17 cellular contexts compared by ENCODE assay signal in the genomic region with DNA sequence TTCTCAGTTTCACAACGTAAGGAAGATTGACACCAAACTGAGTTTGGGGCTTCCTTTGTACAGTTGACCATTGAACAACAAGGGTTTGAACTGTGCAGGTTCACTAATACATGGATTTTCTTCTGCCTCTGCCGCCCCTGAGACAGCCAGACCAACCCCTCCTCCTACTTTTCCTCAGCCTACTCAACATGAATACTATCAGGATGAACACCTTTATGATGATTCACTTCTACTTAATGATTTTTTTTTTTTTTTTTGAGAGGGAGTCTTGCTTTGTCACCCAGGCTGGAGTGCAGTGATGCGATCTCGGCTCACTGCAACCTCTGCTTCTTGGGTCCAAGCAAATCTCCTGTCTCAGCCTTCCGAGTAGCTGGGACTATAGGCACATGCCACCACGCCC. TPM values are rescaled to one million over a fixed set of nuclear protein-coding genes. Genes with fewer than 3 reads are reported as not detected.
DNase-seq lines count a peak whose midpoint lies in the region; ATAC-seq, FAIRE-seq and TF ChIP-seq lines count a peak whose summit lies in the region.
"Had no signal": no experiment of that assay in that cellular context is flagged by ENCODE, and none has a peak within 500 bp of the region (broad histone marks: within the 10 kb centered on the region; RNA-seq: fewer than 3 reads in every experiment).

No MANE protein-coding gene starts in this region.

- FAIRE-seq in A549 (lab: Jason Lieb, UNC), result no peak
- FAIRE-seq: GM12891, H1, pancreas had no signal

- H3K9me3 ChIP-seq in A549, result no peaks in the 10 kb centered on the region
- H3K9me3 ChIP-seq in CD4-positive, alpha-beta T cell (ENCODE audit: control insufficient read depth, low read length), result no peaks in the 10 kb centered on the region
- H3K9me3 ChIP-seq: lower lobe of right lung, pancreas, testis had no signal

- POLR2A ChIA-PET in A549 (lab: Yijun Ruan, JAX) (interaction anchor here (2.6 kb wide), 1 partner anchor 15 kb away, joined by 9 read pairs; a partner anchor contains a TSS), T-cell (lab: Charles Lee) (interaction anchor here (0.6 to 0.7 kb wide), 4 partner anchors 13 to 557 kb away, joined by 3 to 6 read pairs (median 4); a partner anchor contains a TSS)
- POLR2A ChIA-PET in CD4-positive, alpha-beta T cell (lab: Charles Lee), result interaction anchor here (1.4 to 5.5 kb wide), 3 partner anchors 14 to 36 kb away, joined by 5 to 32 read pairs (median 8); a partner anchor contains a TSS

- WGBS in A549 (ENCODE audit: missing lambda C conversion rate), result 91% methylated on average over 6 of the region's 6 CpGs

- DNase-seq in A549 (ENCODE audit: low read depth in 1 of 2, low spot score in 1 of 2) (no peak), T-cell (no peak), NOMO-1 treated with DMSO at 0.1 percent for 48 hours (lab: John Stamatoyannopoulos, UW; ENCODE audit: unreplicated experiment) (no peak), dedifferentiated amniotic fluid mesenchymal stem cell (ENCODE audit: extremely low spot score) (no peak), EL (no peak)
- DNase-seq in CD4-positive, alpha-beta T cell, result no peak
- DNase-seq: activated gamma-delta T cell, AML-193, GDM1, KBM-7, lower lobe of right lung, NCI-H1048, pancreas, testis had no signal

- H3K4me1 Mint-ChIP-seq in CD4-positive, alpha-beta T cell (ENCODE audit: low read depth), result peaks cover 46% of the 10 kb centered on the region
- peaks cover 39 to 47% (median 42%) of the 10 kb centered on the region in 3 donors for H3K4me1 Mint-ChIP-seq in T-cell

- TF ChIP-seq RAD21 in A549 (conservative IDR thresholded peaks at IDR 0.05 in 1 of 2, IDR thresholded peaks at IDR 0.05 in 1 of 2), result no peak

- H3K9me3 Mint-ChIP-seq in CD4-positive, alpha-beta T cell, result no peaks in the 10 kb centered on the region
- H3K9me3 Mint-ChIP-seq in T-cell, result no peaks in the 10 kb centered on the region

- TF ChIP-seq POLR2A in A549 (IDR thresholded peaks at IDR 0.05; ENCODE audit: low read length), result no peak

- ATAC-seq in A549, result peak; percentile 9 to 20; a peak in 1 of 6 replicates
- ATAC-seq in CD4-positive, alpha-beta T cell (ENCODE audit: poor library complexity), result no peak
- no peak for ATAC-seq in T-cell (replicated peaks in 1 of 4)
- ATAC-seq in esophagus mucosa, result peak; percentile 12
- ATAC-seq: lower lobe of right lung, pancreas had no signal

- H3K4me2 ChIP-seq in A549, result no peak overlapping the region

- H3K4me1 ChIP-seq in A549, result no peaks in the 10 kb centered on the region
- H3K4me1 ChIP-seq: lower lobe of right lung, pancreas, testis had no signal

- H3K27me3 ChIP-seq in CD4-positive, alpha-beta T cell (ENCODE audit: control insufficient read depth, insufficient read depth, low read length), result no peaks in the 10 kb centered on the region
- H3K27me3 ChIP-seq: pancreas, testis had no signal

- intact Hi-C loops in CD4-positive, alpha-beta T cell (cut with DNase I, micrococcal nuclease), result no loop called here

- no peak overlapping the region for H3K4me3 ChIP-seq in A549
- H3K4me3 ChIP-seq: lower lobe of right lung, pancreas, testis had no signal

- TF ChIP-seq CTCF in A549 (IDR thresholded peaks at IDR 0.05), result no peak
- TF ChIP-seq CTCF in CD4-positive, alpha-beta T cell (IDR thresholded peaks at IDR 0.05), result no peak

- H3K27ac ChIP-seq in A549, result no peak overlapping the region
- H3K27ac ChIP-seq in CD4-positive, alpha-beta T cell (ENCODE audit: low read depth, low read length), result no peak overlapping the region
- H3K27ac ChIP-seq: lower lobe of right lung, pancreas, testis had no signal

- H3K27me3 Mint-ChIP-seq in CD4-positive, alpha-beta T cell, result no peaks in the 10 kb centered on the region
- H3K27me3 Mint-ChIP-seq in T-cell, result no peaks in the 10 kb centered on the region

- H3K4me3 Mint-ChIP-seq in CD4-positive, alpha-beta T cell, result peak overlapping the region; percentile 15
- H3K4me3 Mint-ChIP-seq in T-cell, result no peak overlapping the region

- peaks cover 81% of the 10 kb centered on the region for H3K36me3 Mint-ChIP-seq in CD4-positive, alpha-beta T cell (ENCODE audit: low read depth)
- H3K36me3 Mint-ChIP-seq in T-cell, result peaks cover 29% of the 10 kb centered on the region

- CTCF ChIA-PET in A549 (lab: Yijun Ruan, JAX) (interaction anchor here (0.6 to 1.3 kb wide), 7 partner anchors 8 to 246 kb away, joined by 3 read pairs; a partner anchor contains a TSS), T-cell (lab: Charles Lee) (interaction anchor here in 1 of 2 donors (0.7 to 1.9 kb wide), 2 partner anchors 24 to 755 kb away, joined by 3 to 5 read pairs; a partner anchor contains a TSS)
- CTCF ChIA-PET in CD4-positive, alpha-beta T cell (lab: Charles Lee), result no interaction called here

- no peak for TF ChIP-seq EP300 in A549 (IDR thresholded peaks at IDR 0.05)

- H3K27ac Mint-ChIP-seq in CD4-positive, alpha-beta T cell, result peak overlapping the region; percentile 53
- H3K27ac Mint-ChIP-seq in T-cell, result peak overlapping the region; percentile 1 to 58

TF ChIP-seq in A549, 52 proteins besides CTCF, POLR2A, EP300 and RAD21 (continues in another document):
- no peak for TF ChIP-seq NPAS2 (CRISPR knock-in tag; IDR thresholded peaks at IDR 0.05; ENCODE audit: borderline replicate concordance)
- no peak for TF ChIP-seq GATA3 (IDR thresholded peaks at IDR 0.05; ENCODE audit: borderline replicate concordance)
- no peak for TF ChIP-seq RCOR1 (IDR thresholded peaks at IDR 0.05; ENCODE audit: low read depth, low read length)
- TF ChIP-seq, protein P1, sequence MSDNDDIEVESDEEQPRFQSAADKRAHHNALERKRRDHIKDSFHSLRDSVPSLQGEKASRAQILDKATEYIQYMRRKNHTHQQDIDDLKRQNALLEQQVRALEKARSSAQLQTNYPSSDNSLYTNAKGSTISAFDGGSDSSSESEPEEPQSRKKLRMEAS (IDR thresholded peaks at IDR 0.05), result no peak
- TF ChIP-seq BHLHE40 (IDR thresholded peaks at IDR 0.05; ENCODE audit: low read depth, low read length), result no peak
- no peak for TF ChIP-seq HDAC2 (IDR thresholded peaks at IDR 0.05)
- no peak for TF ChIP-seq EHMT2 (IDR thresholded peaks at IDR 0.05; ENCODE audit: low read depth)
- TF ChIP-seq ZNF302 (CRISPR knock-in tag; IDR thresholded peaks at IDR 0.05), result no peak
- TF ChIP-seq HEYL (CRISPR knock-in tag; IDR thresholded peaks at IDR 0.05), result no peak
- no peak for TF ChIP-seq SREBF2 (IDR thresholded peaks at IDR 0.05)
- TF ChIP-seq KDM1A (IDR thresholded peaks at IDR 0.05; ENCODE audit: low read depth), result no peak
- TF ChIP-seq, protein P2, sequence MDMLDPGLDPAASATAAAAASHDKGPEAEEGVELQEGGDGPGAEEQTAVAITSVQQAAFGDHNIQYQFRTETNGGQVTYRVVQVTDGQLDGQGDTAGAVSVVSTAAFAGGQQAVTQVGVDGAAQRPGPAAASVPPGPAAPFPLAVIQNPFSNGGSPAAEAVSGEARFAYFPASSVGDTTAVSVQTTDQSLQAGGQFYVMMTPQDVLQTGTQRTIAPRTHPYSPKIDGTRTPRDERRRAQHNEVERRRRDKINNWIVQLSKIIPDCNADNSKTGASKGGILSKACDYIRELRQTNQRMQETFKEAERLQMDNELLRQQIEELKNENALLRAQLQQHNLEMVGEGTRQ (IDR thresholded peaks at IDR 0.05), result no peak
- no peak for TF ChIP-seq ZC3H11A (IDR thresholded peaks at IDR 0.05)
- TF ChIP-seq CBX2 (IDR thresholded peaks at IDR 0.05; ENCODE audit: borderline replicate concordance, low read depth), result no peak
- TF ChIP-seq, protein P3, sequence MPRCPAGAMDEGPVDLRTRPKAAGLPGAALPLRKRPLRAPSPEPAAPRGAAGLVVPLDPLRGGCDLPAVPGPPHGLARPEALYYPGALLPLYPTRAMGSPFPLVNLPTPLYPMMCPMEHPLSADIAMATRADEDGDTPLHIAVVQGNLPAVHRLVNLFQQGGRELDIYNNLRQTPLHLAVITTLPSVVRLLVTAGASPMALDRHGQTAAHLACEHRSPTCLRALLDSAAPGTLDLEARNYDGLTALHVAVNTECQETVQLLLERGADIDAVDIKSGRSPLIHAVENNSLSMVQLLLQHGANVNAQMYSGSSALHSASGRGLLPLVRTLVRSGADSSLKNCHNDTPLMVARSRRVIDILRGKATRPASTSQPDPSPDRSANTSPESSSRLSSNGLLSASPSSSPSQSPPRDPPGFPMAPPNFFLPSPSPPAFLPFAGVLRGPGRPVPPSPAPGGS (IDR thresholded peaks at IDR 0.05), result no peak

RNA-seq across cellular contexts. Expression of a gene that starts 14.6 kb away (rescaled TPM):
- polyA plus RNA-seq in A549 (2011; rRNA removed) (190 and 264 TPM in 2 replicates), A549 (2017; fragmentation: RNase III; extraction: RNeasy Plus Mini Kit Qiagen cat#74134 plus additional on column Dnase treatment) (164 to 171 TPM (median 168 TPM) in 3 replicates)
- 185 and 196 TPM in 2 replicates for polyA plus RNA-seq in A549 (2012; cell fraction: cytosol; rRNA removed)
- 198 and 233 TPM in 2 replicates for polyA plus RNA-seq in A549 (2012; cell fraction: nucleus; rRNA removed)
- 131 and 144 TPM in 2 replicates for polyA minus RNA-seq in A549 (2011; rRNA and poly(A)+ RNA removed)
- total RNA-seq in CD4-positive, alpha-beta T cell, result 100 to 1,000 TPM; 194 to 197 TPM
- total RNA-seq in T-cell (100 to 1,000 TPM; 163 to 233 (median 181) TPM), esophagus mucosa (84.7 TPM)

RNA-seq across cellular contexts. Expression of a gene that starts 24.6 kb away (rescaled TPM):
- 30.1 and 32.7 TPM in 2 replicates for polyA plus RNA-seq in A549 (2011; rRNA removed)
- 21.0 and 26.5 TPM in 2 replicates for polyA plus RNA-seq in A549 (2012; cell fraction: cytosol; rRNA removed)
- 20.2 and 27.4 TPM in 2 replicates for polyA plus RNA-seq in A549 (2012; cell fraction: nucleus; rRNA removed)
- polyA plus RNA-seq in A549 (2017; fragmentation: RNase III; extraction: RNeasy Plus Mini Kit Qiagen cat#74134 plus additional on column Dnase treatment), result 24.6 to 31.0 TPM (median 28.0 TPM) in 3 replicates
- polyA minus RNA-seq in A549 (2011; rRNA and poly(A)+ RNA removed), result 20.2 and 24.9 TPM in 2 replicates
- 1 to 10 TPM; 3.8 to 5.1 TPM for total RNA-seq in CD4-positive, alpha-beta T cell
- 10 to 100 TPM in 4 of 5 donors, 1 to 10 TPM in 1; 9.1 to 26.2 (median 20.2) TPM for total RNA-seq in T-cell
- 10.2 TPM for total RNA-seq in esophagus mucosa

RNA-seq across cellular contexts. Expression of a gene that starts 36.7 kb away (rescaled TPM):
- polyA plus RNA-seq in A549 (2011; rRNA removed) (33.0 and 38.0 TPM in 2 replicates), A549 (2017; fragmentation: RNase III; extraction: RNeasy Plus Mini Kit Qiagen cat#74134 plus additional on column Dnase treatment) (99.7 to 103 TPM (median 102 TPM) in 3 replicates)
- polyA plus RNA-seq in A549 (2012; cell fraction: cytosol; rRNA removed), result 32.6 and 51.6 TPM in 2 replicates
- polyA plus RNA-seq in A549 (2012; cell fraction: nucleus; rRNA removed), result 132 and 133 TPM in 2 replicates
- polyA minus RNA-seq in A549 (2011; rRNA and poly(A)+ RNA removed), result 32.9 and 45.6 TPM in 2 replicates
- 100 to 1,000 TPM; 239 to 250 TPM for total RNA-seq in CD4-positive, alpha-beta T cell
- total RNA-seq in T-cell (100 to 1,000 TPM; 176 to 382 (median 191) TPM), esophagus mucosa (36.8 TPM)

Comparison
In these comparisons a context has a peak if more than half of its experiments do, and no peak if none do; other contexts are left out.
1. ATAC-seq: peak in A549 (2 of 2) and esophagus mucosa (single experiment); none in CD4-positive, alpha-beta T cell (single experiment) and T-cell (0 of 4).